Comparison of ENCODE assay signal across 21 cellular contexts in genomic region chr4:85745939-85746338, GRCh38.
DNase-seq lines count a peak whose midpoint lies in the region; ATAC-seq and TF ChIP-seq lines count a peak whose summit lies in the region.
"Had no signal": no experiment of that assay in that cellular context is flagged by ENCODE, and none has a peak within 500 bp of the region (broad histone marks: within the 10 kb centered on the region; RNA-seq: fewer than 3 reads in every experiment).

No MANE protein-coding gene starts in this region.

- CTCF ChIA-PET in Panc1 (lab: Charles Lee): no interaction called here

- no TSS peak for BruUV-seq in Panc1 (replicated peaks; lab: Mats Ljungman, UMichigan)

- peak overlapping the region; percentile 84 for H3K27ac ChIP-seq in Panc1 (ENCODE audit: low read length)
- H3K27ac ChIP-seq: 22Rv1 had no signal

- H3K4me3 ChIP-seq in Panc1 (ENCODE audit: low read depth in 2 of 2, low read length in 2 of 2): no peak overlapping the region
- H3K4me3 ChIP-seq: K562 had no signal

- H3K9me3 ChIP-seq in Panc1 (ENCODE audit: control insufficient read depth, insufficient read depth, low read depth, low read length): no peaks in the 10 kb centered on the region

- no peaks in the 10 kb centered on the region for H3K9me3 Mint-ChIP-seq in memory B cell
- no peaks in the 10 kb centered on the region for H3K9me3 Mint-ChIP-seq in stimulated activated memory B cell treated with anti-CD40 and anti-IgM and Interleukin-4, amounts not matched to agents 10 μg/mL and 1 μg/mL and 100 μg/mL, for 72 hours
- H3K9me3 Mint-ChIP-seq: CD14-positive monocyte had no signal

- peaks cover 63% of the 10 kb centered on the region for H3K4me1 ChIP-seq in Panc1 (ENCODE audit: control insufficient read depth, insufficient read depth, low read length)

- H3K27me3 ChIP-seq in Panc1 (ENCODE audit: control insufficient read depth, insufficient read depth, low read length): no peaks in the 10 kb centered on the region

- ATAC-seq in Panc1 (no peak), memory B cell (ENCODE audit: low read depth) (no peak)
- ATAC-seq in stimulated activated memory B cell treated with anti-CD40 and anti-IgM and Interleukin-4, amounts not matched to agents 10 μg/mL and 1 μg/mL and 100 μg/mL, for 72 hours: no peak
- ATAC-seq: K562, SK-N-SH treated with all-trans-retinoic acid at 6 μM for 48 hours had no signal

- H3K27ac Mint-ChIP-seq in memory B cell: peak overlapping the region; percentile 48
- peak overlapping the region; percentile 78 for H3K27ac Mint-ChIP-seq in stimulated activated memory B cell treated with anti-CD40 and anti-IgM and Interleukin-4, amounts not matched to agents 10 μg/mL and 1 μg/mL and 100 μg/mL, for 72 hours

- H3K36me3 Mint-ChIP-seq in memory B cell: peaks cover 11% of the 10 kb centered on the region
- peaks cover 23% of the 10 kb centered on the region for H3K36me3 Mint-ChIP-seq in stimulated activated memory B cell treated with anti-CD40 and anti-IgM and Interleukin-4, amounts not matched to agents 10 μg/mL and 1 μg/mL and 100 μg/mL, for 72 hours

- TF ChIP-seq CTCF in Panc1 (IDR thresholded peaks at IDR 0.05): no peak

- H3K4me1 Mint-ChIP-seq in memory B cell: peaks cover 46% of the 10 kb centered on the region
- peaks cover 73% of the 10 kb centered on the region for H3K4me1 Mint-ChIP-seq in stimulated activated memory B cell treated with anti-CD40 and anti-IgM and Interleukin-4, amounts not matched to agents 10 μg/mL and 1 μg/mL and 100 μg/mL, for 72 hours

- no peaks in the 10 kb centered on the region for H3K36me3 ChIP-seq in Panc1 (ENCODE audit: control insufficient read depth, insufficient read depth, low read length)

- POLR2A ChIA-PET in Panc1 (lab: Charles Lee): no interaction called here

- in situ Hi-C loops in Panc1 (cut with HindIII; ENCODE audit: low pct_unique_long_range_greater_than_20kb, low sequenced_read_pairs): no loop called here

- intact Hi-C loops in Panc1 (cut with micrococcal nuclease; ENCODE audit: unreplicated experiment): loop anchor here (5.0 to 10.0 kb wide), 4 partner anchors 259 to 759 kb away; no protein-coding TSS in a partner anchor

- DNase-seq in DMS53 (lab: John Stamatoyannopoulos, UW): peak; percentile 14
- no peak for DNase-seq in DMS53 treated with DMSO at 0.1 percent for 48 hours (lab: John Stamatoyannopoulos, UW; ENCODE audit: unreplicated experiment)
- no peak for DNase-seq in Panc1 (ENCODE audit: low read depth, low spot score)
- no peak for DNase-seq in memory B cell (ENCODE audit: low spot score in 2 of 2)
- no peak for DNase-seq in activated CD8-positive, alpha-beta memory T cell treated with anti-CD3 and anti-CD28 coated beads for 24 hours
- no peak for DNase-seq in NCI-H187 (lab: John Stamatoyannopoulos, UW)
- DNase-seq in NCI-H2081 (lab: John Stamatoyannopoulos, UW): no peak
- DNase-seq: AML-193, EL, GF-D8, H7, NCI-H1092 treated with DMSO at 0.1 percent for 48 hours, NCI-H1436 treated with DMSO at 0.1 percent for 48 hours, NCI-H2171 treated with DMSO at 0.1 percent for 48 hours, NCI-H524 treated with DMSO at 0.1 percent for 48 hours, T-helper 1 cell had no signal

- H3K4me3 Mint-ChIP-seq in memory B cell: no peak overlapping the region
- no peak overlapping the region for H3K4me3 Mint-ChIP-seq in stimulated activated memory B cell treated with anti-CD40 and anti-IgM and Interleukin-4, amounts not matched to agents 10 μg/mL and 1 μg/mL and 100 μg/mL, for 72 hours
- H3K4me3 Mint-ChIP-seq: CD14-positive monocyte had no signal

- no peaks in the 10 kb centered on the region for H3K27me3 Mint-ChIP-seq in memory B cell
- no peaks in the 10 kb centered on the region for H3K27me3 Mint-ChIP-seq in stimulated activated memory B cell treated with anti-CD40 and anti-IgM and Interleukin-4, amounts not matched to agents 10 μg/mL and 1 μg/mL and 100 μg/mL, for 72 hours
